9 cellular contexts compared by ENCODE assay signal in the genomic region with DNA sequence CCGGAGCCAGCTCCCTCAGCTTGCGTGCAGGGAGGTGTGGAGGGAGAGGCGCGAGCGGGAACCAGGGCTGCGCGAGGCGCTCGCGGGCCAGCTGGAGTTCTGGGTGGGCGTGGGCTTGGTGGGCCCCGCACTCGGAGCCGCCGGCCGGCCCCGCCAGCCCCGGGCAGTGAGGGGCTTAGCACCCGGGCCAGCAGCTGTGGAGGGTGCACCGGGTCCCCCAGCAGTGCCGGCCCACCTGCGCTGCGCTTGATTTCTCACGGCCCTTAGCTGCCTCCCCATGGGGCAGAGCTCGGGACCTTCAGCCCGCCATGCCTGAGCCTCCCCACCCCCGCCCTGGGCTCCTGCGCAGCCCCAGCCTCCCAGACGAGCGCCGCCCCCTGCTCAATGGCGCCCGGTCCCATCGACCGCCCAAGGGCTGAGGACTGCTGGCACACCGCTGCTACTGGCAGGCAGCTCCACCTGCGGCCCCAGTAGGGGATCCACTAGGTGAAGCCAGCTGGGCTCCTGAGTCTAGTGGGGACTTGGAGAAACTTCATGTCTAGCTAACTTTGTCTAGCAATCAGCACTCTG.
"Had no signal": no experiment of that assay in that cellular context is flagged by ENCODE, and none has a peak within 500 bp of the region (broad histone marks: within the 10 kb centered on the region; RNA-seq: fewer than 3 reads in every experiment).

No MANE protein-coding gene starts in this region.

- H3K36me3 ChIP-seq: HAP-1 had no signal

- H3K9me3 ChIP-seq: HAP-1 had no signal

- H3K27ac Mint-ChIP-seq: GM23338, H9, HFFc6 had no signal

- H3K4me1 ChIP-seq: HAP-1 had no signal

- H3K4me3 ChIP-seq: GM23248, GM23338, HAP-1 had no signal

- H3K4me3 Mint-ChIP-seq: GM23338, H9, HFFc6 had no signal

- DNase-seq: GM23248, GOT3, H7, H9, HCEC 1CT, HFFc6 had no signal

- H3K27ac ChIP-seq: GM23248 had no signal

- ATAC-seq: GM23338, HCT116 had no signal
